Comparison of ENCODE assay signal across 13 cellular contexts in genomic region chr10:70985824-70986336, GRCh38.
DNase-seq lines count a peak whose midpoint lies in the region; ATAC-seq and TF ChIP-seq lines count a peak whose summit lies in the region.
"Had no signal": no experiment of that assay in that cellular context is flagged by ENCODE, and none has a peak within 500 bp of the region (broad histone marks: within the 10 kb centered on the region; RNA-seq: fewer than 3 reads in every experiment).

No MANE protein-coding gene starts in this region.

- H3K4me3 Mint-ChIP-seq in WTC11 = no peak overlapping the region
- H3K4me3 Mint-ChIP-seq: activated T-cell treated with anti-CD3 and anti-CD28 coated beads, Interleukin-2, amount 50 U/mL, for 4 hours; CD4-positive, alpha-beta T cell; T-helper 1 cell treated with Interleukin-12 subunit alpha and Interleukin-12 subunit beta and Interleukin-4 antibody, amounts not matched to agents 30 μg/mL and 1 μg/mL, for 36 hours had no signal

- ATAC-seq in WTC11 (peak; percentile 50), HG03354 (IDR thresholded peaks at IDR 0.05; ENCODE audit: poor library complexity, severe bottlenecking, unreplicated experiment) (no peak)
- ATAC-seq: lower lobe of right lung had no signal

- TF ChIP-seq CTCF in WTC11 (IDR thresholded peaks at IDR 0.05) = no peak

- H3K9me2 ChIP-seq in Karpas-422 (replicated peaks; ENCODE audit: insufficient read depth, low read length) = no peaks in the 10 kb centered on the region

- no peak overlapping the region for H3K27ac ChIP-seq in Karpas-422 (ENCODE audit: low read length)
- H3K27ac ChIP-seq: lower lobe of right lung had no signal

- H3K79me2 ChIP-seq in Karpas-422 (ENCODE audit: low read length) = no peaks in the 10 kb centered on the region

- H3K36me3 ChIP-seq in Karpas-422 (ENCODE audit: insufficient read depth, low read length) = no peaks in the 10 kb centered on the region
- H3K36me3 ChIP-seq: lower lobe of right lung had no signal

- no peaks in the 10 kb centered on the region for H3K27me3 ChIP-seq in Karpas-422 (ENCODE audit: low read length)

- DNase-seq in COR-L47 (lab: John Stamatoyannopoulos, UW) (peak; percentile 44), WTC11 (ENCODE audit: low spot score) (no peak), left kidney (ENCODE audit: low read depth, low spot score) (peak; percentile 52), Karpas-422 (no peak), EL (no peak)
- peak; percentile 22 for DNase-seq in Jurkat, Clone E6-1 (ENCODE audit: low read depth, low spot score)
- no peak for DNase-seq in NK-92 treated with Interleukin-12 subunit alpha and Interleukin-12 subunit beta, amount 100 ng/mL, for 24 hours (lab: John Stamatoyannopoulos, UW)
- DNase-seq: activated T-cell treated with anti-CD3 and anti-CD28 coated beads, Interleukin-2, amount 50 U/mL, for 4 hours; CD4-positive, alpha-beta T cell; lower lobe of right lung; NCI-H226 had no signal

- no peaks in the 10 kb centered on the region for H4K20me1 ChIP-seq in Karpas-422 (ENCODE audit: insufficient read depth, low read depth, low read length)

- H3K4me3 ChIP-seq in Jurkat, Clone E6-1 (ENCODE audit: low read length) = no peak overlapping the region
- no peak overlapping the region for H3K4me3 ChIP-seq in Karpas-422 (ENCODE audit: low read length)
- H3K4me3 ChIP-seq: lower lobe of right lung had no signal

- H3K9ac ChIP-seq in Karpas-422 (ENCODE audit: low read length) = no peak overlapping the region

- no peaks in the 10 kb centered on the region for H3K36me3 Mint-ChIP-seq in WTC11

- H3K4me2 ChIP-seq in Karpas-422 (ENCODE audit: low read depth, low read length, poor library complexity, severe bottlenecking) = no peak overlapping the region

- H3K27me3 Mint-ChIP-seq in WTC11 (ENCODE audit: low read depth) = no peaks in the 10 kb centered on the region; the same call in 1 of the 2 replicates
- H3K27me3 Mint-ChIP-seq: CD4-positive, alpha-beta T cell had no signal

- POLR2A ChIA-PET in WTC11 (lab: Charles Lee) = interaction anchor here (0.6 kb wide), 1 partner anchor 1030 kb away, joined by 3 read pairs; no protein-coding TSS in a partner anchor

- H3K4me1 Mint-ChIP-seq in WTC11 = peaks cover 16% of the 10 kb centered on the region

- H3K4me1 ChIP-seq in Karpas-422 (ENCODE audit: low read length) = no peaks in the 10 kb centered on the region
- H3K4me1 ChIP-seq: lower lobe of right lung had no signal

- H3K9me3 Mint-ChIP-seq in WTC11 = no peaks in the 10 kb centered on the region
- H3K9me3 Mint-ChIP-seq: activated T-cell treated with anti-CD3 and anti-CD28 coated beads, Interleukin-2, amount 50 U/mL, for 4 hours; CD4-positive, alpha-beta T cell; T-helper 1 cell treated with Interleukin-12 subunit alpha and Interleukin-12 subunit beta and Interleukin-4 antibody, amounts not matched to agents 30 μg/mL and 1 μg/mL, for 36 hours had no signal

- no peaks in the 10 kb centered on the region for H3K9me3 ChIP-seq in Karpas-422 (ENCODE audit: low read length)
- H3K9me3 ChIP-seq: lower lobe of right lung had no signal

- CTCF ChIA-PET in WTC11 (lab: Charles Lee) = interaction anchor here (1.1 to 2.5 kb wide), 4 partner anchors 60 to 285 kb away, joined by 3 to 11 read pairs (median 5); no protein-coding TSS in a partner anchor

- H2AFZ ChIP-seq in Karpas-422 (ENCODE audit: low read length) = no peak overlapping the region

- no peak overlapping the region for H3K27ac Mint-ChIP-seq in WTC11
- H3K27ac Mint-ChIP-seq: CD4-positive, alpha-beta T cell; T-helper 1 cell treated with Interleukin-12 subunit alpha and Interleukin-12 subunit beta and Interleukin-4 antibody, amounts not matched to agents 30 μg/mL and 1 μg/mL, for 36 hours had no signal

TF ChIP-seq in WTC11, 78 proteins besides CTCF, POLR2A, EP300 and RAD21:
- TF ChIP-seq FOXP4 (CRISPR knock-in tag; IDR thresholded peaks at IDR 0.05) = no peak
- TF ChIP-seq KAT7 (CRISPR knock-in tag; IDR thresholded peaks at IDR 0.05; ENCODE audit: borderline replicate concordance) = no peak

Comparison
In these comparisons a context has a peak if more than half of its experiments do, and no peak if none do; other contexts are left out.
1. DNase-seq: peak in COR-L47 (single experiment), Jurkat, Clone E6-1 (single experiment) and left kidney (single experiment); none in WTC11 (single experiment), Karpas-422 (single experiment), EL (single experiment) and NK-92 treated with Interleukin-12 subunit alpha and Interleukin-12 subunit beta, amount 100 ng/mL, for 24 hours (single experiment).